In genomic region chr22:41034741-41035140, GRCh38 we compare ENCODE assay signal across 21 cellular contexts.
"Had no signal": no experiment of that assay in that cellular context is flagged by ENCODE, and none has a peak within 500 bp of the region (broad histone marks: within the 10 kb centered on the region; RNA-seq: fewer than 3 reads in every experiment).

No MANE protein-coding gene starts in this region.

- H3K4me1 Mint-ChIP-seq: immature natural killer cell, mesothelial cell of epicardium had no signal

- H3K9me3 ChIP-seq: esophagus muscularis mucosa, gastrocnemius medialis, left ventricle myocardium inferior, lower lobe of right lung, pancreas, testis, tibial nerve, upper lobe of right lung had no signal

- H3K27me3 ChIP-seq: esophagus muscularis mucosa, pancreas, testis, tibial nerve, upper lobe of right lung had no signal

- H3K9me3 Mint-ChIP-seq: effector memory CD8-positive, alpha-beta T cell; immature natural killer cell; memory B cell; mesothelial cell of epicardium; natural killer cell treated with Interleukin-12 subunit alpha and Interleukin-12 subunit beta and Interleukin-15 and Interleukin-18, amount 100 ng/mL, for 72 hours had no signal

- H3K36me3 ChIP-seq: esophagus muscularis mucosa, gastrocnemius medialis, left ventricle myocardium inferior, lower lobe of right lung, pancreas, tibial nerve, upper lobe of right lung had no signal

- H3K4me3 Mint-ChIP-seq: effector memory CD8-positive, alpha-beta T cell; immature natural killer cell; memory B cell; mesothelial cell of epicardium; natural killer cell treated with Interleukin-12 subunit alpha and Interleukin-12 subunit beta and Interleukin-15 and Interleukin-18, amount 100 ng/mL, for 72 hours had no signal

- H3K36me3 Mint-ChIP-seq: immature natural killer cell; memory B cell; mesothelial cell of epicardium; natural killer cell treated with Interleukin-12 subunit alpha and Interleukin-12 subunit beta and Interleukin-15 and Interleukin-18, amount 100 ng/mL, for 72 hours had no signal

- ATAC-seq: effector memory CD8-positive, alpha-beta T cell; gastrocnemius medialis; left cardiac atrium; lower lobe of right lung; natural killer cell treated with Interleukin-12 subunit alpha and Interleukin-12 subunit beta and Interleukin-15 and Interleukin-18, amount 100 ng/mL, for 72 hours; pancreas; right cardiac atrium; upper lobe of right lung had no signal

- H3K27me3 Mint-ChIP-seq: memory B cell had no signal

- H3K27ac ChIP-seq: epithelial cell of prostate, esophagus muscularis mucosa, gastrocnemius medialis, left ventricle myocardium inferior, lower lobe of right lung, pancreas, testis, tibial nerve, upper lobe of right lung had no signal

- H3K4me2 ChIP-seq: smooth muscle cell had no signal

- H3K4me1 ChIP-seq: esophagus muscularis mucosa, gastrocnemius medialis, left ventricle myocardium inferior, lower lobe of right lung, pancreas, testis, tibial nerve, upper lobe of right lung had no signal

- H3K4me3 ChIP-seq: esophagus muscularis mucosa, gastrocnemius medialis, left ventricle myocardium inferior, lower lobe of right lung, pancreas, smooth muscle cell, testis, tibial nerve, upper lobe of right lung had no signal

- DNase-seq: effector memory CD8-positive, alpha-beta T cell; gastrocnemius medialis; immature natural killer cell; left cardiac atrium; left ventricle myocardium inferior; lower lobe of right lung; occipital lobe; pancreas; right cardiac atrium; stimulated activated CD4-positive, alpha-beta T cell treated with anti-CD3 and anti-CD28 coated beads, Interleukin-2, amount 100 ng/mL, for 48 hours; stimulated activated naive CD4-positive, alpha-beta T cell treated with Interleukin-2 at 50 U/mL for 16 hours; testis; upper lobe of right lung had no signal

- H3K27ac Mint-ChIP-seq: immature natural killer cell; memory B cell; mesothelial cell of epicardium; natural killer cell treated with Interleukin-12 subunit alpha and Interleukin-12 subunit beta and Interleukin-15 and Interleukin-18, amount 100 ng/mL, for 72 hours; progenitor cell of endocrine pancreas had no signal
